8 cellular contexts compared by ENCODE assay signal in the genomic region with DNA sequence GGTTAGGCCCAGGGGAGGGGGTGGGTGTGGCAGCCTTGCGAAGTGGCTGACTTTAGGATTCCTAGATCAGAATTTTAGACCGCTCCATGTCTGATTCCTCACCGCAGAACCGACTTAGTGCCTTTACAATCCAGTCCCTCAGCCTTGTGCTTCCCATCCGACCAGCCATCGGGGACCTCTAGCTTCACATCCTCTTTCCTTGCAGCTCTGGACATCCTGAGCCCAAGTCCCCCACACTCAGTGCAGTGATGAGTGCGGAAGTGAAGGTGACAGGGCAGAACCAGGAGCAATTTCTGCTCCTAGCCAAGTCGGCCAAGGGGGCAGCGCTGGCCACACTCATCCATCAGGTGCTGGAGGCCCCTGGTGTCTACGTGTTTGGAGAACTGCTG. TPM values are rescaled to one million over a fixed set of nuclear protein-coding genes. Genes with fewer than 3 reads are reported as not detected.
DNase-seq lines count a peak whose midpoint lies in the region; ATAC-seq and TF ChIP-seq lines count a peak whose summit lies in the region.

No MANE protein-coding gene starts in this region.

- H3K9me3 ChIP-seq in RWPE2 (ENCODE audit: severe bottlenecking) = no peaks in the 10 kb centered on the region
- H3K9me3 ChIP-seq in thyroid gland = no peaks in the 10 kb centered on the region

- TF ChIP-seq CTCF in RWPE2 (IDR thresholded peaks at IDR 0.05; ENCODE audit: poor library complexity, severe bottlenecking) (no peak), thyroid gland (IDR thresholded peaks at IDR 0.05) (no peak)

- peaks cover 3% of the 10 kb centered on the region for H3K9me3 Mint-ChIP-seq in memory B cell

- H3K4me1 ChIP-seq in RWPE2 (ENCODE audit: insufficient read depth, poor library complexity, severe bottlenecking) = peaks cover 8% of the 10 kb centered on the region
- peaks cover 4 to 11% of the 10 kb centered on the region in 2 donors for H3K4me1 ChIP-seq in thyroid gland

- H3K36me3 Mint-ChIP-seq in memory B cell = peaks cover 9% of the 10 kb centered on the region

- peak; percentile 13 for ATAC-seq in HG03139 (IDR thresholded peaks at IDR 0.05; ENCODE audit: unreplicated experiment)
- peak; percentile 7 for ATAC-seq in RWPE2 (ENCODE audit: low read depth)
- ATAC-seq in memory B cell (ENCODE audit: low read depth) = peak; percentile 8

- H3K4me1 Mint-ChIP-seq in memory B cell = peaks cover 14% of the 10 kb centered on the region

- H3K4me3 ChIP-seq in RWPE2 (ENCODE audit: severe bottlenecking) = peak overlapping the region; percentile 52
- peak overlapping the region; percentile 29 to 47 (median 37) for H3K4me3 ChIP-seq in thyroid gland (replicated peaks in 1 of 3)

- H3K27ac ChIP-seq in RWPE2 (ENCODE audit: poor library complexity, severe bottlenecking) (peak overlapping the region; percentile 70), cingulate gyrus (ENCODE audit: low read depth, low read length) (peak overlapping the region; percentile 84), thyroid gland (peak overlapping the region; percentile 51 to 69 (median 66))

- H3K4me3 Mint-ChIP-seq in memory B cell = peak overlapping the region; percentile 94

- 8 to 10% methylated on average over 9 to 10 of the region's 10 CpGs for WGBS in thyroid gland, 2 donors

- H3K36me3 ChIP-seq in RWPE2 (ENCODE audit: low read depth) = peaks cover 17% of the 10 kb centered on the region
- peaks cover 15 to 17% of the 10 kb centered on the region in 2 donors for H3K36me3 ChIP-seq in thyroid gland

- peak overlapping the region; percentile 79 for H3K27ac Mint-ChIP-seq in memory B cell

- H3K27me3 Mint-ChIP-seq in memory B cell = no peaks in the 10 kb centered on the region

- H3K27me3 ChIP-seq in RWPE2 (ENCODE audit: insufficient read depth, poor library complexity, severe bottlenecking) (no peaks in the 10 kb centered on the region), thyroid gland (no peaks in the 10 kb centered on the region)

- no peak for TF ChIP-seq POLR2A in thyroid gland (IDR thresholded peaks at IDR 0.05)

- DNase-seq in stimulated activated CD4-positive, alpha-beta T cell treated with anti-CD3 and anti-CD28 coated beads, Interleukin-1b, Interleukin-23, amount 100 ng/mL, for 48 hours = peak; percentile 26
- no peak for DNase-seq in stimulated activated CD4-positive, alpha-beta T cell treated with anti-CD3 and anti-CD28 coated beads, Interleukin-2, amount 100 ng/mL, for 48 hours
- DNase-seq in RWPE2 (ENCODE audit: low spot score) = no peak
- DNase-seq in memory B cell (ENCODE audit: low spot score in 2 of 2) = peak; percentile 19 to 31
- peak; percentile 19 to 26 for DNase-seq in thyroid gland
- no peak for DNase-seq in iPS-NIHi11 (ENCODE audit: low spot score)

- intact Hi-C loops in thyroid gland (cut with DNase I) = loop anchor here (10.0 kb wide), 1 partner anchor 60 kb away; the partner anchor contains the start of gene ING4

RNA-seq across cellular contexts. Expression of gene COPS7A, which starts 0.6 kb away (rescaled TPM):
- total RNA-seq in thyroid gland = 10 to 100 TPM; 44.5 to 86.7 (median 63.1) TPM

RNA-seq across cellular contexts. Expression of gene PIANP, which starts 23.8 kb away (rescaled TPM):
- total RNA-seq in thyroid gland = under 1 TPM in 2 of 4 donors, not detected in 2; 0.11 to 0.39 TPM

RNA-seq across cellular contexts. Expression of gene MLF2, which starts 28.5 kb away (rescaled TPM):
- 100 to 1,000 TPM; 110 to 253 (median 196) TPM for total RNA-seq in thyroid gland

RNA-seq across cellular contexts. Expression of gene ZNF384, which starts 35.2 kb away (rescaled TPM):
- 10 to 100 TPM; 41.9 to 72.8 (median 53.1) TPM for total RNA-seq in thyroid gland

RNA-seq across cellular contexts. Expression of gene PTMS, which starts 41.8 kb away (rescaled TPM):
- total RNA-seq in thyroid gland = 100 to 1,000 TPM in 2 of 4 donors, 10 to 100 TPM in 2; 60.0 to 186 (median 103) TPM

Comparison
In these comparisons a context has a peak if more than half of its experiments do, and no peak if none do; other contexts are left out.
1. DNase-seq: peak in stimulated activated CD4-positive, alpha-beta T cell treated with anti-CD3 and anti-CD28 coated beads, Interleukin-1b, Interleukin-23, amount 100 ng/mL, for 48 hours (single experiment), memory B cell (2 of 2) and thyroid gland (2 of 2); none in stimulated activated CD4-positive, alpha-beta T cell treated with anti-CD3 and anti-CD28 coated beads, Interleukin-2, amount 100 ng/mL, for 48 hours (0 of 2), RWPE2 (single experiment) and iPS-NIHi11 (single experiment).
2. Peak in every context shown above with its lines, with median percentiles within 50 percentile points of each other: ATAC-seq and H3K27ac ChIP-seq.